In the genomic region with DNA sequence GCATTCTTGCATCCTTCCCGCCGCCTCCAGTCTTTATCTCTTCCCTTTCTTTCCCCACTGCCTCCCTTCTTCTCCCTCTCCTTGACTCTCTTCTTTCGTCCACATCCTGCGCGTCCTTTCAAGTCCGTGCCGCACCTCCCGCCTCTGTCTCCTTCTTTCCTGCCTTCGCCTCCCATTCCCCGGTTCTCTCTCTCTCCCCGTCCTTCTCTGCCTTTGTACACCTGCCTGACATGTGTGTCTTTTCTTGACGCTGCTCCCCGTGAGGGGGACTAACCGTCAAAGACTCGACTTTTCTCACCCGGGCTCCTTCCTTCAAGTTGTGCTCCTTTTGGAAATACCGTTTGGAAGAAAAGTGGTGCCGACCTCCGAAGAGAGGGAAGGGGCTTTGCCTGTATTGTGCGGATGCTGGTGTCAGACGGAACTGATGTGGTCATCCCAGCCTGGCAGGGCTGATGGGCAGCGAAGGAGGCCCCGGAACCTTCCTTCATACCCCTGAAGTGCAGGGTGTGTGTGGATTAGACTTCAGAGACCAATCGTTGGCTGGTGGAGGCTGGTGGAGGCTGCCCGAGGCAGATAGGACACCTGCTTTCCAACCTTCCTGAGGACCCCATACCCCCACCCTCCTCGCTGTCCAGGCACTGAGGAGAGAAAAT, we compare ENCODE assay signal across 8 cellular contexts. TPM values are rescaled to one million over a fixed set of nuclear protein-coding genes. Genes with fewer than 3 reads are reported as not detected.
A peak's percentile ranks its signal among the peaks of the same experiment; 100 is the strongest.
DNase-seq lines count a peak whose midpoint lies in the region; ATAC-seq and TF ChIP-seq lines count a peak whose summit lies in the region.

No MANE protein-coding gene starts in this region.

- DNase-seq in stimulated activated naive CD8-positive, alpha-beta T cell treated with anti-CD3 and anti-CD28 coated beads, Interleukin-15, Interleukin-2, amounts not matched to agents 100 U/mL and 50 U/mL, for 24 hours = no peak
- peak in 1 of 2 donors; percentile 13 for DNase-seq in cardiac fibroblast (ENCODE audit: low read depth in 2 of 2)
- DNase-seq in memory B cell (ENCODE audit: low spot score in 2 of 2) = no peak
- no peak for DNase-seq in aorta
- DNase-seq in COLO829 (ENCODE audit: low spot score) = no peak

- no peaks in the 10 kb centered on the region for H3K36me3 Mint-ChIP-seq in stimulated activated naive CD8-positive, alpha-beta T cell treated with anti-CD3 and anti-CD28 coated beads, Interleukin-15, Interleukin-2, amounts not matched to agents 100 ng/mL and 50 ng/mL, for 24 hours (ENCODE audit: low read depth)
- H3K36me3 Mint-ChIP-seq in memory B cell = peaks cover 2% of the 10 kb centered on the region

- WGBS in aorta, 2 donors = 1 to 2% methylated on average over 26 of the region's 26 CpGs

- peak overlapping the region; percentile 68 for H3K27ac Mint-ChIP-seq in stimulated activated naive CD8-positive, alpha-beta T cell treated with anti-CD3 and anti-CD28 coated beads, Interleukin-15, Interleukin-2, amounts not matched to agents 100 ng/mL and 50 ng/mL, for 24 hours
- no peak overlapping the region for H3K27ac Mint-ChIP-seq in memory B cell

- H3K4me3 ChIP-seq in cardiac fibroblast (replicated peaks in 1 of 2; ENCODE audit: low read depth in 2 of 2, low read length in 2 of 2) (peak overlapping the region; percentile 27 to 50), aorta (ENCODE audit: low read length in 2 of 2) (peak overlapping the region; percentile 74 to 82)

- H3K9me3 ChIP-seq in aorta (ENCODE audit: control insufficient read depth, low read length) = no peaks in the 10 kb centered on the region

- no peaks in the 10 kb centered on the region for H3K4me1 ChIP-seq in aorta (ENCODE audit: control insufficient read depth in 1 of 2, insufficient read depth in 2 of 2, low read length in 2 of 2)

- peak overlapping the region; percentile 77 for H3K4me3 Mint-ChIP-seq in stimulated activated naive CD8-positive, alpha-beta T cell treated with anti-CD3 and anti-CD28 coated beads, Interleukin-15, Interleukin-2, amounts not matched to agents 100 ng/mL and 50 ng/mL, for 24 hours
- H3K4me3 Mint-ChIP-seq in memory B cell = peak overlapping the region; percentile 82

- intact Hi-C loops in aorta (cut with DNase I) = no loop called here

- H3K27me3 Mint-ChIP-seq in stimulated activated naive CD8-positive, alpha-beta T cell treated with anti-CD3 and anti-CD28 coated beads, Interleukin-15, Interleukin-2, amounts not matched to agents 100 ng/mL and 50 ng/mL, for 24 hours = peaks cover 76% of the 10 kb centered on the region
- peaks cover 23% of the 10 kb centered on the region for H3K27me3 Mint-ChIP-seq in memory B cell

- H3K4me1 Mint-ChIP-seq in stimulated activated naive CD8-positive, alpha-beta T cell treated with anti-CD3 and anti-CD28 coated beads, Interleukin-15, Interleukin-2, amounts not matched to agents 100 ng/mL and 50 ng/mL, for 24 hours (ENCODE audit: low read depth) = peaks cover 10% of the 10 kb centered on the region
- peaks cover 11% of the 10 kb centered on the region for H3K4me1 Mint-ChIP-seq in memory B cell

- ATAC-seq in stimulated activated naive CD8-positive, alpha-beta T cell treated with anti-CD3 and anti-CD28 coated beads, Interleukin-15, Interleukin-2, amounts not matched to agents 100 U/mL and 50 U/mL, for 24 hours = no peak
- ATAC-seq in memory B cell (ENCODE audit: low read depth) = no peak
- peak; percentile 37 for ATAC-seq in aorta (ENCODE audit: low FRiP score)
- no peak for ATAC-seq in esophagus mucosa
- no peak for ATAC-seq in HG03378 (IDR thresholded peaks at IDR 0.05; ENCODE audit: unreplicated experiment)

- no peaks in the 10 kb centered on the region for H3K27me3 ChIP-seq in aorta (ENCODE audit: control insufficient read depth in 1 of 2, insufficient read depth in 2 of 2, low read length in 1 of 2)

- no peak overlapping the region for H3K27ac ChIP-seq in aorta (ENCODE audit: low read depth in 1 of 2, low read length in 2 of 2)

- H3K36me3 ChIP-seq in aorta (ENCODE audit: control insufficient read depth in 1 of 2, insufficient read depth in 2 of 2, low read length in 1 of 2) = no peaks in the 10 kb centered on the region

- H3K9me3 Mint-ChIP-seq in stimulated activated naive CD8-positive, alpha-beta T cell treated with anti-CD3 and anti-CD28 coated beads, Interleukin-15, Interleukin-2, amounts not matched to agents 100 ng/mL and 50 ng/mL, for 24 hours = no peaks in the 10 kb centered on the region
- no peaks in the 10 kb centered on the region for H3K9me3 Mint-ChIP-seq in memory B cell

- no peak for TF ChIP-seq CTCF in cardiac fibroblast (IDR thresholded peaks at IDR 0.05; ENCODE audit: low read depth, low read length)

RNA-seq across cellular contexts. Expression of gene TMEM178A, which starts 0.9 kb away (rescaled TPM):
- total RNA-seq in aorta = 1 to 10 TPM; 2.0 to 5.0 TPM
- 1 to 10 TPM; 4.4 to 9.5 TPM for polyA plus RNA-seq in aorta
- 0.40 TPM for total RNA-seq in esophagus mucosa
